Comparison of ENCODE assay signal across 8 cellular contexts in genomic region chr17:48816774-48817590, GRCh38. TPM values are rescaled to one million over a fixed set of nuclear protein-coding genes. Genes with fewer than 3 reads are reported as not detected.
DNase-seq lines count a peak whose midpoint lies in the region; ATAC-seq and TF ChIP-seq lines count a peak whose summit lies in the region.

TSS of gene TTLL6 (minus strand) at chr17:48817229. CDS start at chr17:48817072, 157 bp downstream.

- H3K4me1 Mint-ChIP-seq in Calu3 (ENCODE audit: low read depth, unreplicated experiment) = peaks cover 10% of the 10 kb centered on the region

- no peak for ATAC-seq in HG03159 (IDR thresholded peaks at IDR 0.05; ENCODE audit: unreplicated experiment)

- peaks cover 23% of the 10 kb centered on the region for H3K27me3 Mint-ChIP-seq in Calu3 (ENCODE audit: unreplicated experiment)

- H3K36me3 ChIP-seq in HEK293 (ENCODE audit: control insufficient read depth in 2 of 2, insufficient read depth in 1 of 2, low read length in 2 of 2) = no peaks in the 10 kb centered on the region

- in situ Hi-C loops in astrocyte of the cerebellum (cut with HindIII; ENCODE audit: low sequenced_read_pairs) = no loop called here

- DNase-seq in Calu3 (peak; percentile 96), NCI-H1694 (lab: John Stamatoyannopoulos, UW) (peak; percentile 79), T-helper 9 cell (peak; percentile 74), astrocyte of the cerebellum (ENCODE audit: low read depth) (peak; percentile 22), hypothalamus (lab: John Stamatoyannopoulos, UW) (peak in 42 of 51 donors; percentile 3 to 79 (median 58)), retinal pigment epithelial cell (ENCODE audit: low read depth) (peak; percentile 78)

- intact Hi-C loops in Calu3 (cut with micrococcal nuclease; ENCODE audit: unreplicated experiment) = no loop called here

- H3K27ac ChIP-seq in HEK293 (ENCODE audit: extremely low read depth, low read depth, low read length) = no peak within 1 kb of the TSS; the same call in 1 of the 2 replicates

- peaks cover 4% of the 10 kb centered on the region for H3K4me1 ChIP-seq in HEK293 (ENCODE audit: control insufficient read depth, insufficient read depth, low read length)

- no TSS peak for BruUV-seq in Calu3 (replicated peaks; lab: Mats Ljungman, UMichigan)

- H3K9me3 Mint-ChIP-seq in Calu3 (ENCODE audit: low read depth, unreplicated experiment) = no peaks in the 10 kb centered on the region

- H3K4me3 ChIP-seq in HEK293 (ENCODE audit: low read depth, low read length) (peak within 1 kb of the TSS; percentile 43), astrocyte of the cerebellum (ENCODE audit: low read depth, low read length) (peak within 1 kb of the TSS; percentile 41), retinal pigment epithelial cell (ENCODE audit: low read length) (peak within 1 kb of the TSS; percentile 61)

- H3K27ac Mint-ChIP-seq in Calu3 (ENCODE audit: unreplicated experiment) = no peak within 1 kb of the TSS

- H3K9me3 ChIP-seq in HEK293 (ENCODE audit: control insufficient read depth, insufficient read depth, low read depth, low read length) = no peaks in the 10 kb centered on the region

- H3K36me3 Mint-ChIP-seq in Calu3 (ENCODE audit: insufficient read depth, unreplicated experiment) = peaks cover 12% of the 10 kb centered on the region

- POLR2A ChIA-PET in HEK293 (lab: Yijun Ruan, JAX) = interaction anchor here (0.9 to 2.1 kb wide), 5 partner anchors 17 to 180 kb away, joined by 3 to 7 read pairs (median 3); partner anchors contain the start of gene ATP5MC1

- CTCF ChIA-PET in Calu3 (lab: Charles Lee) (interaction anchor here (0.6 to 4.3 kb wide), 7 partner anchors 9 to 205 kb away, joined by 3 to 74 read pairs (median 3); no protein-coding TSS in a partner anchor), HEK293 (lab: Yijun Ruan, JAX) (interaction anchor here (0.5 to 14.2 kb wide), 16 partner anchors 9 to 139 kb away, joined by 3 to 387 read pairs (median 4); partner anchors contain the start of gene PRAC2)

- H3K4me3 Mint-ChIP-seq in Calu3 (ENCODE audit: low read depth, unreplicated experiment) = peak within 1 kb of the TSS; percentile 71

- no peak for TF ChIP-seq CTCF in Calu3 (IDR thresholded peaks at IDR 0.05; ENCODE audit: unreplicated experiment)
- peak; percentile 44; the same call in 1 of the 2 replicates for TF ChIP-seq CTCF in HEK293 (tag by site-specific recombination; IDR thresholded peaks at IDR 0.05)
- no peak for TF ChIP-seq CTCF in astrocyte of the cerebellum (IDR thresholded peaks at IDR 0.05; ENCODE audit: low read depth, low read length, missing control alignments)
- no peak for TF ChIP-seq CTCF in retinal pigment epithelial cell (conservative IDR thresholded peaks at IDR 0.05; ENCODE audit: low read depth, low read length)

TF ChIP-seq in HEK293, 187 proteins besides CTCF, POLR2A, EP300 and RAD21 (continues in another document):
- TF ChIP-seq SP7 (tag by site-specific recombination; IDR thresholded peaks at IDR 0.05) (peak; percentile 31; the same call in 1 of the 2 replicates), KLF8 (tag by site-specific recombination; IDR thresholded peaks at IDR 0.05) (peak; percentile 72), ZFHX2 (tag by site-specific recombination; conservative IDR thresholded peaks at IDR 0.05) (peak; percentile 90), KLF16 (tag by site-specific recombination; IDR thresholded peaks at IDR 0.05) (0 out of 2 replicates have a peak, but pooled peaks have one; percentile 29), ZNF692 (tag by site-specific recombination; IDR thresholded peaks at IDR 0.05) (no peak), ZNF777 (tag by site-specific recombination; IDR thresholded peaks at IDR 0.05; ENCODE audit: borderline replicate concordance) (peak; percentile 87; the same call in 1 of the 2 replicates), ZNF639 (tag by site-specific recombination; IDR thresholded peaks at IDR 0.05) (peak; percentile 7; the same call in 1 of the 2 replicates), EGR2 (tag by site-specific recombination; IDR thresholded peaks at IDR 0.05; ENCODE audit: low read depth) (peak; percentile 78), ZNF2 (tag by site-specific recombination; IDR thresholded peaks at IDR 0.05) (no peak), SP3 (tag by site-specific recombination; IDR thresholded peaks at IDR 0.05) (peak; percentile 82), ZNF362 (tag by site-specific recombination; IDR thresholded peaks at IDR 0.05) (no peak), ZNF449 (tag by site-specific recombination; IDR thresholded peaks at IDR 0.05) (peak; percentile 93), GLIS1 (tag by site-specific recombination; IDR thresholded peaks at IDR 0.05) (peak; percentile 50; the same call in 1 of the 2 replicates), ZNF280D (tag by site-specific recombination; IDR thresholded peaks at IDR 0.05) (no peak)

RNA-seq across cellular contexts. Expression of gene TTLL6, which starts in this region (rescaled TPM):
- 0.21 and 0.78 TPM in 2 replicates for total RNA-seq in Calu3 (2022)

Comparison
In these comparisons a context has a peak if more than half of its experiments do, and no peak if none do; other contexts are left out.
1. Peak in DNase-seq in Calu3; RNA of the gene not detected or under 1 TPM.
2. DNase-seq: peak in every context shown above with its lines; median percentile 96 in Calu3; 79 in NCI-H1694; 78 in retinal pigment epithelial cell; 74 in T-helper 9 cell; 58 in hypothalamus; 22 in astrocyte of the cerebellum.